Comparison of ENCODE assay signal across 1 cellular context in the genomic region with DNA sequence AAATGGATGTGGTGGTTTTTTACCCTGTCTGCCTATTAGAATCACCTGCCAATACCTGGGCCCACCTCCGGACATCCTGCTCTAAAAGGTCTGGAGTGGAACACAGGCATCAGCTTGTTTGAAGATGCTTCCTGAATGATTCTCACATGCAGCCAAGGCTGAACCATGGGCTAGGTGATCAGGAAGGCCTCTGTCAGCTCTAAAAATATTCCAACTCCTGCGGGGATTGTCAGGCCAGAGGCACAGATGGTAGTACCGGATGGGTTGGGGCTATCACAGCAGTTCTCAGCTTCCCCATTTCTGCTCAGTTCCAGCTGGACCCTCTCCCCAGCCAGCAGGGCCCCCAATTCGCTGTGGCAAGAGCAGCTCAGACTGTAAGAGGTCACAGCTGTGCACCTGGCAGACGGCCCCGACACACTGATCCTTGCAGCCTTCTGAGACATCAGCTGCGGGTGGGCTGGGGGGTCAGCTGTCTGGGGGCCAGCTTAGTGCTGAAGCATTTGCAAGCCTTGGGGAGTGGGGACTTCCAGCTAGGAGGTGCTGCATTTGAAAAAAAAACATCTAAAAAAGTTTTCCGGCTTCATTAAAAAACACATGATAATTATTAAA.
TF ChIP-seq lines count a peak whose summit lies in the region.

No MANE protein-coding gene starts in this region.

TF ChIP-seq in GM23338, 12 proteins besides CTCF, POLR2A, EP300 and RAD21 (continued from another document):
- TF ChIP-seq EZH2 (IDR thresholded peaks at IDR 0.05; ENCODE audit: low read depth, unreplicated experiment): no peak
